In the genomic region with DNA sequence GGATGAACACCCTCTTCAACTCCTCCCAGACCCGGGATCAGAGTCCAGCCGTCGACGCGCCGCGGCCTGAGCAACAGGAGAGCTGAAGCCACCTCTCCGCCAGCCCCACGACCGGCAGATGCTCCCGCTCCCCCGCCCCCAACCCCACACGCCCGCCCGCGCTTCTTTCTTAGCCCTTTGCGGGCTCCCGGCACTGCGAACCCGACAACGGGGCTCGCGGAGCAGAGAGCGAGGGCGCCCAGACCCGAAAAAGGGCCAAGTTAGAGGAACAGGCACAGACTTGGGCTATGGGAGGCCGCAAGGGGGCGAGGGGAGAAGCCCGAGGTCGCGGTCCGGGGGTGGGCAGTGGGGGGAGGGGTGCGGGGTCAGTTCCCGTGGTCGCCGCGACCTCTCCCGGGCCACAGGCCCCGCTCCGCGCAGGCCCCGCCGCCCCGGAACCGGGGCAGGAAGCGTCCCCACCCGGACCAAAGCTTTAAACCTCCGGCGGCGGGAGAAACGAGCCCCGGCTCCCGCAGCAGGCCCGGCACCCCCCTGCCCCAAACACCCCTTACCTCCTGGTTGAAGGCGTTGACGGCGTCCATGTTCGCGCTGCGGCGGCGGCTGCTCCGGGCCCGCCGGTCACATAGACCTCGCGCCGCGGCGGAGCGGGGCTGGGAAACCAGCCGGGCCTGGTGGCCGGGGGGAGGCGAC, we compare ENCODE assay signal across 8 cellular contexts. TPM values are rescaled to one million over a fixed set of nuclear protein-coding genes. Genes with fewer than 3 reads are reported as not detected.
DNase-seq lines count a peak whose midpoint lies in the region; ATAC-seq and TF ChIP-seq lines count a peak whose summit lies in the region.

No MANE protein-coding gene starts in this region.

- peaks cover 4% of the 10 kb centered on the region for H3K36me3 Mint-ChIP-seq in activated CD8-positive, alpha-beta T cell treated with anti-CD3 and anti-CD28 coated beads, Interleukin-2, amount 10 ng/mL, durations not matched to agents 7 days and 5 days (ENCODE audit: low read depth)
- H3K36me3 Mint-ChIP-seq in effector memory CD8-positive, alpha-beta T cell (ENCODE audit: insufficient read depth), result no peaks in the 10 kb centered on the region
- no peaks in the 10 kb centered on the region for H3K36me3 Mint-ChIP-seq in stimulated activated effector memory CD8-positive, alpha-beta T cell treated with anti-CD3 and anti-CD28 coated beads, Interleukin-12 subunit alpha, Interleukin-12 subunit beta, amount 100 ng/mL, for 72 hours

- H3K27ac Mint-ChIP-seq in activated CD8-positive, alpha-beta T cell treated with anti-CD3 and anti-CD28 coated beads, Interleukin-2, amount 10 ng/mL, durations not matched to agents 7 days and 5 days, result peak overlapping the region; percentile 83
- H3K27ac Mint-ChIP-seq in effector memory CD8-positive, alpha-beta T cell, result peak overlapping the region; percentile 56 to 81
- no peak overlapping the region for H3K27ac Mint-ChIP-seq in stimulated activated effector memory CD8-positive, alpha-beta T cell treated with anti-CD3 and anti-CD28 coated beads, Interleukin-12 subunit alpha, Interleukin-12 subunit beta, amount 100 ng/mL, for 72 hours

- H3K27me3 Mint-ChIP-seq in activated CD8-positive, alpha-beta T cell treated with anti-CD3 and anti-CD28 coated beads, Interleukin-2, amount 10 ng/mL, durations not matched to agents 7 days and 5 days (ENCODE audit: low read depth), result no peaks in the 10 kb centered on the region
- no peaks in the 10 kb centered on the region for H3K27me3 Mint-ChIP-seq in effector memory CD8-positive, alpha-beta T cell

- POLR2A ChIA-PET in GM10248 (lab: Yijun Ruan, JAX), result no interaction called here
- POLR2A ChIA-PET in activated CD8-positive, alpha-beta T cell treated with anti-CD3 and anti-CD28 coated beads, Interleukin-2, amount 10 ng/mL, durations not matched to agents 7 days and 5 days (lab: Charles Lee), result interaction anchor here (0.6 to 1.0 kb wide), 3 partner anchors 13 to 25 kb away, joined by 3 to 4 read pairs (median 4); no protein-coding TSS in a partner anchor

- no peaks in the 10 kb centered on the region for H3K27me3 ChIP-seq in MG63
- H3K27me3 ChIP-seq in mononuclear cell (ENCODE audit: insufficient read depth, low read length), result no peaks in the 10 kb centered on the region

- DNase-seq in GM10248 (ENCODE audit: extremely low spot score) (peak; percentile 59), MG63 (peak; percentile 47), NCI-H446 treated with DMSO at 0.1 percent for 48 hours (lab: John Stamatoyannopoulos, UW) (no peak)
- DNase-seq in activated CD8-positive, alpha-beta T cell treated with anti-CD3 and anti-CD28 coated beads, Interleukin-2, amount 10 ng/mL, durations not matched to agents 7 days and 5 days, result peak; percentile 60
- DNase-seq in effector memory CD8-positive, alpha-beta T cell, result peak; percentile 43 to 53 (median 43)
- peak in 1 of 2 donors; percentile 72 for DNase-seq in stimulated activated effector memory CD8-positive, alpha-beta T cell treated with anti-CD3 and anti-CD28 coated beads, Interleukin-12 subunit alpha, Interleukin-12 subunit beta, amount 100 ng/mL, for 72 hours (ENCODE audit: low spot score in 2 of 2)

- peak overlapping the region; percentile 81 for H3K4me3 ChIP-seq in MG63
- peak overlapping the region; percentile 86 for H3K4me3 ChIP-seq in mononuclear cell (ENCODE audit: low read length)

- H3K9me3 ChIP-seq in MG63, result no peaks in the 10 kb centered on the region
- H3K9me3 ChIP-seq in mononuclear cell (ENCODE audit: low read depth, low read length), result no peaks in the 10 kb centered on the region

- no peaks in the 10 kb centered on the region for H3K9me3 Mint-ChIP-seq in activated CD8-positive, alpha-beta T cell treated with anti-CD3 and anti-CD28 coated beads, Interleukin-2, amount 10 ng/mL, durations not matched to agents 7 days and 5 days (ENCODE audit: insufficient read depth)
- H3K9me3 Mint-ChIP-seq in effector memory CD8-positive, alpha-beta T cell, result no peaks in the 10 kb centered on the region
- H3K9me3 Mint-ChIP-seq in stimulated activated effector memory CD8-positive, alpha-beta T cell treated with anti-CD3 and anti-CD28 coated beads, Interleukin-12 subunit alpha, Interleukin-12 subunit beta, amount 100 ng/mL, for 72 hours, result no peaks in the 10 kb centered on the region

- peaks cover 50% of the 10 kb centered on the region for H3K4me1 ChIP-seq in mononuclear cell (ENCODE audit: insufficient read depth, low read length)

- H3K4me3 Mint-ChIP-seq in activated CD8-positive, alpha-beta T cell treated with anti-CD3 and anti-CD28 coated beads, Interleukin-2, amount 10 ng/mL, durations not matched to agents 7 days and 5 days, result no peak overlapping the region
- peak overlapping the region in 1 of 2 donors; percentile 72 for H3K4me3 Mint-ChIP-seq in effector memory CD8-positive, alpha-beta T cell
- H3K4me3 Mint-ChIP-seq in stimulated activated effector memory CD8-positive, alpha-beta T cell treated with anti-CD3 and anti-CD28 coated beads, Interleukin-12 subunit alpha, Interleukin-12 subunit beta, amount 100 ng/mL, for 72 hours, result no peak overlapping the region

- H3K4me1 Mint-ChIP-seq in activated CD8-positive, alpha-beta T cell treated with anti-CD3 and anti-CD28 coated beads, Interleukin-2, amount 10 ng/mL, durations not matched to agents 7 days and 5 days (ENCODE audit: low read depth), result peaks cover 7% of the 10 kb centered on the region
- peaks cover 3 to 13% of the 10 kb centered on the region in 2 donors for H3K4me1 Mint-ChIP-seq in effector memory CD8-positive, alpha-beta T cell (ENCODE audit: low read depth in 2 of 2)
- peaks cover 10% of the 10 kb centered on the region for H3K4me1 Mint-ChIP-seq in stimulated activated effector memory CD8-positive, alpha-beta T cell treated with anti-CD3 and anti-CD28 coated beads, Interleukin-12 subunit alpha, Interleukin-12 subunit beta, amount 100 ng/mL, for 72 hours

- ATAC-seq in GM21825 (IDR thresholded peaks at IDR 0.05; ENCODE audit: unreplicated experiment), result peak; percentile 16
- peak; percentile 41 for ATAC-seq in activated CD8-positive, alpha-beta T cell treated with anti-CD3 and anti-CD28 coated beads, Interleukin-2, amount 10 ng/mL, durations not matched to agents 7 days and 5 days
- peak; percentile 38 for ATAC-seq in effector memory CD8-positive, alpha-beta T cell (replicated peaks)
- peak; percentile 54 for ATAC-seq in stimulated activated effector memory CD8-positive, alpha-beta T cell treated with anti-CD3 and anti-CD28 coated beads, Interleukin-12 subunit alpha, Interleukin-12 subunit beta, amount 100 ng/mL, for 72 hours

- TF ChIP-seq CTCF in GM10248 (IDR thresholded peaks at IDR 0.05; ENCODE audit: control extremely low read depth, extremely low read depth, low read depth, missing control alignments), result peak; percentile 24

- CTCF ChIA-PET in GM10248 (lab: Yijun Ruan, JAX), result interaction anchor here (1.0 kb wide), 1 partner anchor 9 kb away, joined by 3 read pairs; no protein-coding TSS in a partner anchor
- CTCF ChIA-PET in activated CD8-positive, alpha-beta T cell treated with anti-CD3 and anti-CD28 coated beads, Interleukin-2, amount 10 ng/mL, durations not matched to agents 7 days and 5 days (lab: Charles Lee), result no interaction called here

- H3K36me3 ChIP-seq in MG63, result peaks cover 45% of the 10 kb centered on the region

RNA-seq across cellular contexts. Expression of gene SCAF4, which starts 0.7 kb away (rescaled TPM):
- total RNA-seq in MG63 (2014; rRNA removed; shearing (Covaris generic); ENCODE audit: low replicate concordance), result 2.2 and 3.5 TPM in 2 replicates
- 10 to 100 TPM; 53.2 TPM for total RNA-seq in activated CD8-positive, alpha-beta T cell treated with anti-CD3 and anti-CD28 coated beads, Interleukin-2, amount 10 ng/mL, durations not matched to agents 7 days and 5 days
- total RNA-seq in mononuclear cell, result 27.6 TPM
